16 cellular contexts compared by ENCODE assay signal in the genomic region with DNA sequence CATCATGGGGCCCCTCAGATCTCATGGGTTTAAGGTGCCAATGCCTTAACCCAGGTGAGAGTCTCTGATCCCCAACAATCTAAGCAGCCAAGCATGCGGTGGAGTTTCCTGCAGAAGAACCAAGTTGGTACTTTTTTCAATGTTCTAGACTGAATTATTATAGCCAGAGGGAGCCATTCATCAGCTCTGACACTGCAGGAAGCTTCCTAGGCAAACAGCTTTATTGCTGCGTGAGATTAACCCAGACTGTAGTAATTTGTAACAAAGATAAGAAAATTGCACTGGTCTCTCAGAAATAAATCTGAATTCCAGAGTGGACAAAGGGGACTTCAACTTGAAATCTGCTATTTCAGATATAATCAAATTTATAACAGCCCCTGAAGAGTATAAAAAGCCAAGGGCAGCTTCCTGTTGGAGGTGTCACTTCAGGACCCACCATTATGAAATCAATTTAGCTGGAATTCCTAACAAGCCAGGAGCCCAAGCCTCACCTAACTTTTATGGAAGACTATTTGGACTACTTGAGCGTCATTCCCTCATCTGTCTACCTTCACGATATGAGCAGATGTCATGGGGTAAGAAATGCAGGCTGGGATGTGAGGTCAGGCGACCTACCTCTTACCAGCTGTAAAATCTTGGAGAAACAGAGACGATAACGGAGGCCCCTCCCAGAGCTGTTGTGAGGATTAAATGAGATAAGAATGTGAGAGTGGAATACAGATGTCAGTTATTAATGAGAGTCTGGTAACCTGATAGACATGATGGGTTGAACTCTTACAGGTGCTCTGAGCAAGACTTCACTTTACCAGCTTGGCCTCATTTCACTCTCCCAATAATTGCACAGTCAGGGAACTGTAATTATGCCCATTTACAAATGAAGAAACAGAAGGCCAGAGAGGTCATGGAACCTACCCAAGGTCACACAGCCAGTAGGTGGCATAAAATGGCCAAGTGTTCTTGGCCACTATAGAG.
DNase-seq lines count a peak whose midpoint lies in the region; ATAC-seq and TF ChIP-seq lines count a peak whose summit lies in the region.
"Had no signal": no experiment of that assay in that cellular context is flagged by ENCODE, and none has a peak within 500 bp of the region (broad histone marks: within the 10 kb centered on the region; RNA-seq: fewer than 3 reads in every experiment).

No MANE protein-coding gene starts in this region.

- H3K4me1 Mint-ChIP-seq in activated CD4-positive, alpha-beta T cell treated with anti-CD3 and anti-CD28 coated beads for 36 hours = no peaks in the 10 kb centered on the region

- H3K36me3 ChIP-seq in stomach = peaks cover 0 to 3% (median 0%) of the 10 kb centered on the region in 4 donors

- H3K4me3 Mint-ChIP-seq in activated CD4-positive, alpha-beta T cell treated with anti-CD3 and anti-CD28 coated beads for 36 hours = no peak overlapping the region
- H3K4me3 Mint-ChIP-seq: IgD-negative memory B cell had no signal

- ATAC-seq in activated CD4-positive, alpha-beta T cell treated with anti-CD3 and anti-CD28 coated beads for 36 hours = no peak
- ATAC-seq in GM21717 (IDR thresholded peaks at IDR 0.05; ENCODE audit: unreplicated experiment) = no peak

- no peak overlapping the region for H3K4me3 ChIP-seq in stomach

- H3K9me3 ChIP-seq in stomach = no peaks in the 10 kb centered on the region
- H3K9me3 ChIP-seq: SK-N-SH had no signal

- intact Hi-C loops in stomach (cut with DNase I; ENCODE audit: low total_unique reads) = no loop called here
- intact Hi-C loops in activated CD4-positive, alpha-beta T cell treated with anti-CD3 and anti-CD28 coated beads for 36 hours (cut with DNase I, micrococcal nuclease) = no loop called here

- peaks cover 0 to 20% (median 0%) of the 10 kb centered on the region in 3 donors for H3K27me3 ChIP-seq in stomach

- no peak overlapping the region for H3K27ac Mint-ChIP-seq in activated CD4-positive, alpha-beta T cell treated with anti-CD3 and anti-CD28 coated beads for 36 hours
- H3K27ac Mint-ChIP-seq: IgD-negative memory B cell had no signal

- H3K27me3 Mint-ChIP-seq in activated CD4-positive, alpha-beta T cell treated with anti-CD3 and anti-CD28 coated beads for 36 hours = peaks cover 47% of the 10 kb centered on the region

- CTCF ChIA-PET in activated CD4-positive, alpha-beta T cell treated with anti-CD3 and anti-CD28 coated beads for 36 hours (lab: Charles Lee) = no interaction called here

- no peaks in the 10 kb centered on the region for H3K9me3 Mint-ChIP-seq in activated CD4-positive, alpha-beta T cell treated with anti-CD3 and anti-CD28 coated beads for 36 hours (ENCODE audit: low read depth)

- no peaks in the 10 kb centered on the region for H3K36me3 Mint-ChIP-seq in activated CD4-positive, alpha-beta T cell treated with anti-CD3 and anti-CD28 coated beads for 36 hours (ENCODE audit: low read depth)
- H3K36me3 Mint-ChIP-seq: IgD-negative memory B cell had no signal

- no peak for TF ChIP-seq EP300 in stomach (IDR thresholded peaks at IDR 0.05)

- peak overlapping the region; percentile 48 to 84 (median 67) for H3K27ac ChIP-seq in stomach

- peaks cover 19 to 48% (median 44%) of the 10 kb centered on the region in 4 donors for H3K4me1 ChIP-seq in stomach

- WGBS in stomach, 5 donors = 23 to 40% (median 32%) methylated on average over 7 of the region's 7 CpGs

- TF ChIP-seq POLR2A in stomach (IDR thresholded peaks at IDR 0.05) = no peak

- TF ChIP-seq CTCF in stomach (IDR thresholded peaks at IDR 0.05) = no peak

- DNase-seq in NCI-H226 = peak; percentile 20
- DNase-seq in amniotic epithelial cell (ENCODE audit: low read depth) = peak; percentile 52
- DNase-seq in islet precursor cell = peak; percentile 27
- peak; percentile 66 for DNase-seq in stomach
- no peak for DNase-seq in activated CD4-positive, alpha-beta T cell treated with anti-CD3 and anti-CD28 coated beads for 36 hours
- no peak for DNase-seq in MV-4-11 (lab: John Stamatoyannopoulos, UW)
- DNase-seq: DMS79 treated with DMSO at 0.1 percent for 48 hours, Kasumi-1, MM.1S, NCI-H187, NCI-H2107, NCI-H510A treated with DMSO at 0.1 percent for 48 hours, SHP77, SK-N-SH had no signal

- POLR2A ChIA-PET in activated CD4-positive, alpha-beta T cell treated with anti-CD3 and anti-CD28 coated beads for 36 hours (lab: Charles Lee) = no interaction called here

Comparison
In these comparisons a context has a peak if more than half of its experiments do, and no peak if none do; other contexts are left out.
1. DNase-seq: peak in NCI-H226 (single experiment), amniotic epithelial cell (single experiment), islet precursor cell (single experiment) and stomach (single experiment); none in activated CD4-positive, alpha-beta T cell treated with anti-CD3 and anti-CD28 coated beads for 36 hours (single experiment) and MV-4-11 (single experiment).